18 cellular contexts compared by ENCODE assay signal in the genomic region with DNA sequence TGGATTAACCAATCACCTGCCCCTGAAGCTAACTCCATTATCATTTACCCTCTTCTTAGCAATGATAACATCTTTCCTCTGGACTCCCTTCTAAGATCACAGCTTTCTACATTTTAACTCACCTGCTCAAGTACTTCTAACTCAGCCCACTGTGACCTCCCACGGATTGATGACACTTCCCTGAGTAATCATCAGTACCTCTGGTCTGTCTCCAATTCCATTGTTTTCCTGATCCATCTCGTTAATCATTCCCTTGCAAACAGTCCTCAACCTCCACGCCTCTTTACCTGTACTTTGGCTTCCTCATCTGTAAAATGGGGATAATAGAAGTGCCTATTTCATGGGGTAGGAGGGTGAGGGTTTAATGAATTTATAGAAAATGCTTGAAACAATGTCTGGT.
DNase-seq lines count a peak whose midpoint lies in the region; ATAC-seq, FAIRE-seq and TF ChIP-seq lines count a peak whose summit lies in the region.
"Had no signal": no experiment of that assay in that cellular context is flagged by ENCODE, and none has a peak within 500 bp of the region (broad histone marks: within the 10 kb centered on the region; RNA-seq: fewer than 3 reads in every experiment).

No MANE protein-coding gene starts in this region.

- H3K4me3 ChIP-seq in mammary epithelial cell (replicated peaks in 1 of 3; ENCODE audit: insufficient read depth in 1 of 3, low read depth in 2 of 3, low read length in 3 of 3): no peak overlapping the region
- H3K4me3 ChIP-seq in breast epithelium: no peak overlapping the region
- H3K4me3 ChIP-seq in bronchial epithelial cell (ENCODE audit: low read depth, low read length): no peak overlapping the region
- H3K4me3 ChIP-seq: BLaER1, GM12878, GM23338 had no signal

- no peaks in the 10 kb centered on the region for H3K9me3 ChIP-seq in mammary epithelial cell (replicated peaks; ENCODE audit: insufficient read depth, low read length)
- no peaks in the 10 kb centered on the region for H3K9me3 ChIP-seq in breast epithelium
- H3K9me3 ChIP-seq: BLaER1, Caco-2 had no signal

- DNase-seq in mammary epithelial cell (peak; percentile 61), breast epithelium (ENCODE audit: low spot score in 2 of 2) (no peak), bronchial epithelial cell (ENCODE audit: low read depth) (peak; percentile 87), foreskin keratinocyte (peak in 1 of 2 donors; percentile 33), renal cortical epithelial cell (ENCODE audit: low read depth) (peak; percentile 79), superior temporal gyrus (ENCODE audit: extremely low spot score) (no peak), NCI-H1092 treated with DMSO at 0.1 percent for 48 hours (lab: John Stamatoyannopoulos, UW) (no peak)
- DNase-seq: AML-193; Caco-2; CD8-positive, alpha-beta memory T cell; DMS53; H7 had no signal

- no peak for FAIRE-seq in bronchial epithelial cell (lab: Jason Lieb, UNC)
- FAIRE-seq: GM12878, GM18507 had no signal

- in situ Hi-C loops in mammary epithelial cell (cut with MboI; ENCODE audit: low sequenced_read_pairs in 2 of 2): no loop called here

- H3K4me2 ChIP-seq in mammary epithelial cell (ENCODE audit: insufficient read depth, low read depth, low read length): no peak overlapping the region
- H3K4me2 ChIP-seq: BLaER1, GM23338 had no signal

- intact Hi-C loops in mammary epithelial cell (cut with micrococcal nuclease) (no loop called here), breast epithelium (cut with DNase I; ENCODE audit: low total_unique reads) (no loop called here)

- H3K4me1 ChIP-seq in mammary epithelial cell (ENCODE audit: insufficient read depth, low read length): peaks cover 14% of the 10 kb centered on the region
- H3K4me1 ChIP-seq in breast epithelium: no peaks in the 10 kb centered on the region
- H3K4me1 ChIP-seq in foreskin keratinocyte: peaks cover 14% of the 10 kb centered on the region
- H3K4me1 ChIP-seq: BLaER1, Caco-2 had no signal

- no peaks in the 10 kb centered on the region for H3K79me2 ChIP-seq in mammary epithelial cell (ENCODE audit: insufficient read depth, low read length)

- BruUV-seq in mammary epithelial cell (replicated peaks; lab: Mats Ljungman, UMichigan): no TSS peak

- H2AFZ ChIP-seq in mammary epithelial cell (ENCODE audit: low read depth, low read length): no peak overlapping the region
- H2AFZ ChIP-seq: GM23338 had no signal

- dilution Hi-C loops in mammary epithelial cell (cut with HindIII; ENCODE audit: low sequenced_read_pairs): no loop called here

- CTCF ChIA-PET in mammary epithelial cell (lab: Charles Lee; ENCODE audit: low non-redundant PET): no interaction called here

- ATAC-seq in foreskin keratinocyte: peak; percentile 79
- ATAC-seq in GM21423 (IDR thresholded peaks at IDR 0.05; ENCODE audit: unreplicated experiment): no peak
- ATAC-seq: GM12878, GM23338 had no signal

- H3K36me3 ChIP-seq in mammary epithelial cell (ENCODE audit: insufficient read depth, low read length) (no peaks in the 10 kb centered on the region), breast epithelium (no peaks in the 10 kb centered on the region), bronchial epithelial cell (ENCODE audit: control insufficient read depth, insufficient read depth, low read length) (no peaks in the 10 kb centered on the region)
- H3K36me3 ChIP-seq: BLaER1 had no signal

- 16% methylated on average over 3 of the region's 3 CpGs for whole genome bisulfite sequencing in mammary epithelial cell (ENCODE audit: low coverage, missing lambda C conversion rate)

- H3K27me3 ChIP-seq in mammary epithelial cell (ENCODE audit: insufficient read depth, low read length) (no peaks in the 10 kb centered on the region), breast epithelium (no peaks in the 10 kb centered on the region), bronchial epithelial cell (ENCODE audit: control insufficient read depth, insufficient read depth, low read length) (no peaks in the 10 kb centered on the region), foreskin keratinocyte (no peaks in the 10 kb centered on the region)
- H3K27me3 ChIP-seq: BLaER1 had no signal

- no peak overlapping the region for H3K27ac ChIP-seq in mammary epithelial cell (ENCODE audit: insufficient read depth, low read depth, low read length)
- H3K27ac ChIP-seq in breast epithelium: no peak overlapping the region
- no peak overlapping the region for H3K27ac ChIP-seq in foreskin keratinocyte
- H3K27ac ChIP-seq: 22Rv1, BLaER1 had no signal

- no peaks in the 10 kb centered on the region for H4K20me1 ChIP-seq in mammary epithelial cell (ENCODE audit: insufficient read depth, low read length)
- H4K20me1 ChIP-seq: BLaER1 had no signal

- no peak for TF ChIP-seq POLR2A in breast epithelium (IDR thresholded peaks at IDR 0.05)

- TF ChIP-seq CTCF in mammary epithelial cell (conservative IDR thresholded peaks at IDR 0.05 in 1 of 2, IDR thresholded peaks at IDR 0.05 in 1 of 2; ENCODE audit: extremely low read depth in 1 of 2, insufficient read depth in 1 of 2, low read depth in 1 of 2, low read length in 2 of 2): no peak
- TF ChIP-seq CTCF in breast epithelium (IDR thresholded peaks at IDR 0.05): no peak
- no peak for TF ChIP-seq CTCF in bronchial epithelial cell (IDR thresholded peaks at IDR 0.05; ENCODE audit: insufficient read depth, low read length, severe bottlenecking)
- no peak for TF ChIP-seq CTCF in foreskin keratinocyte (conservative IDR thresholded peaks at IDR 0.05)

- H3K9ac ChIP-seq in mammary epithelial cell (ENCODE audit: insufficient read depth, low read length): no peak overlapping the region
- H3K9ac ChIP-seq: BLaER1 had no signal

Comparison
In these comparisons a context has a peak if more than half of its experiments do, and no peak if none do; other contexts are left out.
1. DNase-seq: peak in mammary epithelial cell (single experiment), bronchial epithelial cell (single experiment) and renal cortical epithelial cell (single experiment); none in breast epithelium (0 of 2), superior temporal gyrus (single experiment) and NCI-H1092 treated with DMSO at 0.1 percent for 48 hours (single experiment).